In genomic region chr3:116087431-116087830, GRCh38 we compare ENCODE assay signal across 17 cellular contexts.
"Had no signal": no experiment of that assay in that cellular context is flagged by ENCODE, and none has a peak within 500 bp of the region (broad histone marks: within the 10 kb centered on the region; RNA-seq: fewer than 3 reads in every experiment).

No MANE protein-coding gene starts in this region.

- H3K9me3 ChIP-seq: thoracic aorta, upper lobe of left lung had no signal

- H3K4me1 ChIP-seq: upper lobe of left lung had no signal

- H3K27me3 Mint-ChIP-seq: activated naive CD4-positive, alpha-beta T cell treated with anti-CD3 and anti-CD28 coated beads, Interleukin-2, amount 10 ng/mL, durations not matched to agents 7 days and 5 days; natural killer cell treated with Interleukin-12 subunit alpha and Interleukin-12 subunit beta and Interleukin-15 and Interleukin-18, amount 100 ng/mL, for 72 hours had no signal

- H3K4me3 Mint-ChIP-seq: activated CD8-positive, alpha-beta T cell treated with anti-CD3 and anti-CD28 coated beads, Interleukin-2, amount 10 ng/mL, durations not matched to agents 7 days and 5 days; activated naive CD4-positive, alpha-beta T cell treated with anti-CD3 and anti-CD28 coated beads, Interleukin-2, amount 10 ng/mL, durations not matched to agents 7 days and 5 days; natural killer cell treated with Interleukin-12 subunit alpha and Interleukin-12 subunit beta and Interleukin-15 and Interleukin-18, amount 100 ng/mL, for 72 hours; stimulated activated effector memory CD8-positive, alpha-beta T cell treated with anti-CD3 and anti-CD28 coated beads, Interleukin-12 subunit alpha, Interleukin-12 subunit beta, amount 100 ng/mL, for 72 hours had no signal

- H3K4me3 ChIP-seq: thoracic aorta, upper lobe of left lung had no signal

- H3K36me3 ChIP-seq: thoracic aorta, upper lobe of left lung had no signal

- ATAC-seq: activated CD8-positive, alpha-beta T cell treated with anti-CD3 and anti-CD28 coated beads, Interleukin-2, amount 10 ng/mL, durations not matched to agents 7 days and 5 days; natural killer cell treated with Interleukin-12 subunit alpha and Interleukin-12 subunit beta and Interleukin-15 and Interleukin-18, amount 100 ng/mL, for 72 hours; stimulated activated effector memory CD8-positive, alpha-beta T cell treated with anti-CD3 and anti-CD28 coated beads, Interleukin-12 subunit alpha, Interleukin-12 subunit beta, amount 100 ng/mL, for 72 hours had no signal

- H3K36me3 Mint-ChIP-seq: activated naive CD4-positive, alpha-beta T cell treated with anti-CD3 and anti-CD28 coated beads, Interleukin-2, amount 10 ng/mL, durations not matched to agents 7 days and 5 days; natural killer cell treated with Interleukin-12 subunit alpha and Interleukin-12 subunit beta and Interleukin-15 and Interleukin-18, amount 100 ng/mL, for 72 hours; stimulated activated effector memory CD8-positive, alpha-beta T cell treated with anti-CD3 and anti-CD28 coated beads, Interleukin-12 subunit alpha, Interleukin-12 subunit beta, amount 100 ng/mL, for 72 hours had no signal

- H3K27ac ChIP-seq: thoracic aorta, upper lobe of left lung had no signal

- H3K27me3 ChIP-seq: upper lobe of left lung had no signal

- H3K4me1 Mint-ChIP-seq: activated naive CD4-positive, alpha-beta T cell treated with anti-CD3 and anti-CD28 coated beads, Interleukin-2, amount 10 ng/mL, durations not matched to agents 7 days and 5 days; stimulated activated effector memory CD8-positive, alpha-beta T cell treated with anti-CD3 and anti-CD28 coated beads, Interleukin-12 subunit alpha, Interleukin-12 subunit beta, amount 100 ng/mL, for 72 hours had no signal

- H3K27ac Mint-ChIP-seq: activated CD8-positive, alpha-beta T cell treated with anti-CD3 and anti-CD28 coated beads, Interleukin-2, amount 10 ng/mL, durations not matched to agents 7 days and 5 days; activated naive CD4-positive, alpha-beta T cell treated with anti-CD3 and anti-CD28 coated beads, Interleukin-2, amount 10 ng/mL, durations not matched to agents 7 days and 5 days; natural killer cell treated with Interleukin-12 subunit alpha and Interleukin-12 subunit beta and Interleukin-15 and Interleukin-18, amount 100 ng/mL, for 72 hours; stimulated activated effector memory CD8-positive, alpha-beta T cell treated with anti-CD3 and anti-CD28 coated beads, Interleukin-12 subunit alpha, Interleukin-12 subunit beta, amount 100 ng/mL, for 72 hours had no signal

- DNase-seq: activated CD4-positive, alpha-beta T cell treated with anti-CD3 and anti-CD28 coated beads for 48 hours; activated CD4-positive, CD25-positive, alpha-beta regulatory T cell; activated CD8-positive, alpha-beta T cell treated with anti-CD3 and anti-CD28 coated beads, Interleukin-2, amount 10 ng/mL, durations not matched to agents 7 days and 5 days; activated effector memory CD4-positive, alpha-beta T cell treated with Interleukin-2 at 50 U/mL for 16 hours; activated naive CD4-positive, alpha-beta T cell treated with anti-CD3 and anti-CD28 coated beads, Interleukin-2, amount 10 ng/mL, durations not matched to agents 7 days and 5 days; activated T-cell treated with anti-CD3 and anti-CD28 coated beads, Interleukin-2, amount 50 U/mL, for 48 hours; aorta; cortex of kidney; effector CD4-positive, alpha-beta T cell; occipital lobe; small intestine; stimulated activated CD4-positive, alpha-beta T cell treated with anti-CD3 and anti-CD28 coated beads, Interleukin-4, amount 100 ng/mL, for 1 hour; T1000; upper lobe of left lung had no signal
